In genomic region chr18:12085136-12085535, GRCh38 we compare ENCODE assay signal across 1 cellular context.
TF ChIP-seq lines count a peak whose summit lies in the region.

No MANE protein-coding gene starts in this region.

TF ChIP-seq in K562, 482 proteins besides CTCF, POLR2A, EP300 and RAD21 (continued from another document):
- no peak for TF ChIP-seq HDAC3 (IDR thresholded peaks at IDR 0.05; ENCODE audit: borderline replicate concordance, partially characterized antibody)
- no peak for TF ChIP-seq YBX1 (IDR thresholded peaks at IDR 0.05)
- TF ChIP-seq HDAC8 (tag; IDR thresholded peaks at IDR 0.05) = no peak
- no peak for TF ChIP-seq ZNF212 (CRISPR knock-in tag; IDR thresholded peaks at IDR 0.05)
- no peak for TF ChIP-seq BCOR (IDR thresholded peaks at IDR 0.05)
TF ChIP-seq in K562: peak in this region for 0.
